In the genomic region with DNA sequence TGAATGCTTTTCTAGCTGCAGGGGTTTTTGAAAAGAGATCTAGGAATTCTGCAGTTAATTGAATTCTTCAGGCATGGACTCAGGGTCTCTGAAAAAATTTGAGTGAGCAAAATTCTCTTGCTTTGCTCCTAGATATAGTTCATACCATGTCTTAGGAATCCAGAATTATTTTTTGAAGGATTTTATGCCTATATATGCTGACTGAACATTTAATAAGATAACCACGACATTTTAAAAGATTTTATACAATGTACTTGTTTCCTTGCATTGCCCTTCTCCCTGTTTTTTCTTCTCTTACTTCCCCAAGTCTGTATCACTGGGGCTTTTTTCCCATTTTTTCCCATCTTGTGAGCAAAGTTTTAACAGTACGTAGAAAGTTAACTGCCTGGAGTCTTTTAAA, we compare ENCODE assay signal across 30 cellular contexts.
"Had no signal": no experiment of that assay in that cellular context is flagged by ENCODE, and none has a peak within 500 bp of the region (broad histone marks: within the 10 kb centered on the region; RNA-seq: fewer than 3 reads in every experiment).

No MANE protein-coding gene starts in this region.

- FAIRE-seq: islet of Langerhans, kidney had no signal

- H3K27me3 Mint-ChIP-seq: naive thymus-derived CD8-positive, alpha-beta T cell; stimulated activated naive CD8-positive, alpha-beta T cell treated with anti-CD3 and anti-CD28 coated beads, Interleukin-15, Interleukin-2, amounts not matched to agents 100 ng/mL and 50 ng/mL, for 24 hours had no signal

- H3K4me3 Mint-ChIP-seq: immature natural killer cell; naive thymus-derived CD8-positive, alpha-beta T cell; neural crest cell; stimulated activated naive CD8-positive, alpha-beta T cell treated with anti-CD3 and anti-CD28 coated beads, Interleukin-15, Interleukin-2, amounts not matched to agents 100 ng/mL and 50 ng/mL, for 24 hours had no signal

- H3K36me3 ChIP-seq: left lung, lower lobe of right lung, neutrophil, right atrium auricular region, thyroid gland, transverse colon, upper lobe of left lung, vagina had no signal

- H3K4me1 ChIP-seq: left lung, lower lobe of right lung, parathyroid adenoma, psoas muscle, right atrium auricular region, thyroid gland, transverse colon, upper lobe of left lung, vagina had no signal

- H3K36me3 Mint-ChIP-seq: immature natural killer cell had no signal

- H3K9me3 Mint-ChIP-seq: immature natural killer cell; naive thymus-derived CD8-positive, alpha-beta T cell; nephron; neural crest cell; stimulated activated naive CD8-positive, alpha-beta T cell treated with anti-CD3 and anti-CD28 coated beads, Interleukin-15, Interleukin-2, amounts not matched to agents 100 ng/mL and 50 ng/mL, for 24 hours had no signal

- DNase-seq: hippocampal formation; immature natural killer cell; kidney; left colon; left lung; lower lobe of right lung; mammary epithelial cell; mesenchymal stem cell; naive thymus-derived CD8-positive, alpha-beta T cell; occipital lobe; psoas muscle; stimulated activated CD4-positive, alpha-beta T cell treated with anti-CD3 and anti-CD28 coated beads, Interleukin-12 subunit alpha, Interleukin-12 subunit beta, amount 100 ng/mL, for 4 hours; stimulated activated CD4-positive, alpha-beta T cell treated with anti-CD3 and anti-CD28 coated beads, Interleukin-15, amount 100 ng/mL, for 24 hours; stimulated activated CD4-positive, alpha-beta T cell treated with anti-CD3 and anti-CD28 coated beads, Interleukin-2, amount 100 ng/mL, for 24 hours; stimulated activated CD4-positive, alpha-beta T cell treated with anti-CD3 and anti-CD28 coated beads, Interleukin-4, amount 100 ng/mL, for 1 hour; stimulated activated naive CD4-positive, alpha-beta T cell; substantia nigra; thyroid gland; transverse colon; upper lobe of left lung had no signal

- ATAC-seq: left colon; left lung; lower lobe of right lung; naive thymus-derived CD8-positive, alpha-beta T cell; psoas muscle; sciatic nerve had no signal

- H3K4me1 Mint-ChIP-seq: neural crest cell had no signal

- H3K9ac ChIP-seq: parathyroid adenoma had no signal

- H3K27ac Mint-ChIP-seq: immature natural killer cell; naive thymus-derived CD8-positive, alpha-beta T cell; stimulated activated naive CD8-positive, alpha-beta T cell treated with anti-CD3 and anti-CD28 coated beads, Interleukin-15, Interleukin-2, amounts not matched to agents 100 ng/mL and 50 ng/mL, for 24 hours had no signal

- H3K27me3 ChIP-seq: left lung, right atrium auricular region, thyroid gland, transverse colon, upper lobe of left lung, vagina had no signal

- H3K9me3 ChIP-seq: left lung, lower lobe of right lung, neutrophil, psoas muscle, right atrium auricular region, thyroid gland, transverse colon, upper lobe of left lung, vagina had no signal

- H3K4me3 ChIP-seq: left lung, lower lobe of right lung, psoas muscle, right atrium auricular region, skin epidermis, thyroid gland, transverse colon, upper lobe of left lung, vagina had no signal

- H3K27ac ChIP-seq: left lung, lower lobe of right lung, neutrophil, parathyroid adenoma, psoas muscle, right atrium auricular region, skin epidermis, thyroid gland, transverse colon, upper lobe of left lung, vagina had no signal
